Comparison of ENCODE assay signal across 1 cellular context in the genomic region with DNA sequence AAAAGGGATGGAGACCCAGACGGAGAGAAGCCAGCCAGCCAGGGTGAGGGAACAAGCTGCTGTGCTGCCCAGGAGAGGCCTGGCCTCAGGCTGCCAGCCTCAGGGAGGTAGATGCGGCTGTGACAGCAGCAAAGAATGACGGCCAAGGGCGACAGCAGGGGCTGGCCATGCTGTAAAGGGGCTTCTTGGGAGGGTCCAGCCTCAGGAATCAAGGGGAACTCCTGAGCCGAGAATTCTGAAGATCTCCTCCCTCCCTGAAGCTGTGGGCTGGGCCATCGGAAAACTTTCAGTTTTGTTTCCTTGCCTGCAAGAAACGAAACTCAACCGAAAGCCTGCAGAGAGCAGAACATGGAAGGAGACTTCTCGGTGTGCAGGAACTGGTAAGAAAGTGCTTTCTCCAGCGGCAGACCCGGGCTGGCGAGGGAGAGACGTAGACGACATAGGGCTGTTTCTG.
TF ChIP-seq lines count a peak whose summit lies in the region.

A gene with protein sequence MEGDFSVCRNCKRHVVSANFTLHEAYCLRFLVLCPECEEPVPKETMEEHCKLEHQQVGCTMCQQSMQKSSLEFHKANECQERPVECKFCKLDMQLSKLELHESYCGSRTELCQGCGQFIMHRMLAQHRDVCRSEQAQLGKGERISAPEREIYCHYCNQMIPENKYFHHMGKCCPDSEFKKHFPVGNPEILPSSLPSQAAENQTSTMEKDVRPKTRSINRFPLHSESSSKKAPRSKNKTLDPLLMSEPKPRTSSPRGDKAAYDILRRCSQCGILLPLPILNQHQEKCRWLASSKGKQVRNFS (plus strand): TSS at position 316 of the 454 bp plus-strand sequence. CDS start 33 bp downstream, at position 349.

TF ChIP-seq in IMR-90, 13 proteins besides CTCF, POLR2A, EP300 and RAD21:
- no peak for TF ChIP-seq FOS (IDR thresholded peaks at IDR 0.05; ENCODE audit: low read depth, low read length)
- TF ChIP-seq, protein P1, sequence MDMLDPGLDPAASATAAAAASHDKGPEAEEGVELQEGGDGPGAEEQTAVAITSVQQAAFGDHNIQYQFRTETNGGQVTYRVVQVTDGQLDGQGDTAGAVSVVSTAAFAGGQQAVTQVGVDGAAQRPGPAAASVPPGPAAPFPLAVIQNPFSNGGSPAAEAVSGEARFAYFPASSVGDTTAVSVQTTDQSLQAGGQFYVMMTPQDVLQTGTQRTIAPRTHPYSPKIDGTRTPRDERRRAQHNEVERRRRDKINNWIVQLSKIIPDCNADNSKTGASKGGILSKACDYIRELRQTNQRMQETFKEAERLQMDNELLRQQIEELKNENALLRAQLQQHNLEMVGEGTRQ (IDR thresholded peaks at IDR 0.05; ENCODE audit: low read depth, low read length), result no peak
- no peak for TF ChIP-seq SMC3 (IDR thresholded peaks at IDR 0.05; ENCODE audit: low read depth, low read length)
- no peak for TF ChIP-seq RCOR1 (IDR thresholded peaks at IDR 0.05; ENCODE audit: insufficient replicate concordance, low read length)
- TF ChIP-seq NFE2L2 (IDR thresholded peaks at IDR 0.05; ENCODE audit: low read depth, low read length), result no peak
- no peak for TF ChIP-seq CHD1 (IDR thresholded peaks at IDR 0.05; ENCODE audit: low read depth, low read length)
- no peak for TF ChIP-seq MAZ (IDR thresholded peaks at IDR 0.05; ENCODE audit: borderline replicate concordance, low read depth, low read length)
- TF ChIP-seq MAFK (IDR thresholded peaks at IDR 0.05; ENCODE audit: low read depth, low read length), result no peak
- TF ChIP-seq, protein P2, sequence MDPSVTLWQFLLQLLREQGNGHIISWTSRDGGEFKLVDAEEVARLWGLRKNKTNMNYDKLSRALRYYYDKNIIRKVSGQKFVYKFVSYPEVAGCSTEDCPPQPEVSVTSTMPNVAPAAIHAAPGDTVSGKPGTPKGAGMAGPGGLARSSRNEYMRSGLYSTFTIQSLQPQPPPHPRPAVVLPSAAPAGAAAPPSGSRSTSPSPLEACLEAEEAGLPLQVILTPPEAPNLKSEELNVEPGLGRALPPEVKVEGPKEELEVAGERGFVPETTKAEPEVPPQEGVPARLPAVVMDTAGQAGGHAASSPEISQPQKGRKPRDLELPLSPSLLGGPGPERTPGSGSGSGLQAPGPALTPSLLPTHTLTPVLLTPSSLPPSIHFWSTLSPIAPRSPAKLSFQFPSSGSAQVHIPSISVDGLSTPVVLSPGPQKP (IDR thresholded peaks at IDR 0.05; ENCODE audit: borderline replicate concordance, low read depth, low read length), result no peak
- no peak for TF ChIP-seq MXI1 (IDR thresholded peaks at IDR 0.05; ENCODE audit: borderline replicate concordance, low read depth, low read length)
- TF ChIP-seq BHLHE40 (IDR thresholded peaks at IDR 0.05; ENCODE audit: low read depth, low read length), result no peak
- no peak for TF ChIP-seq RFX5 (IDR thresholded peaks at IDR 0.05; ENCODE audit: low read depth, low read length)
- TF ChIP-seq CEBPB (IDR thresholded peaks at IDR 0.05; ENCODE audit: low read depth, low read length), result no peak
TF ChIP-seq in IMR-90: peak in this region for 0.
